16 cellular contexts compared by ENCODE assay signal in genomic region chr4:171266666-171267065, GRCh38.
"Had no signal": no experiment of that assay in that cellular context is flagged by ENCODE, and none has a peak within 500 bp of the region (broad histone marks: within the 10 kb centered on the region; RNA-seq: fewer than 3 reads in every experiment).

No MANE protein-coding gene starts in this region.

- H3K9me3 ChIP-seq: ascending aorta, gastroesophageal sphincter, prostate gland, right lobe of liver had no signal

- H3K4me1 ChIP-seq: ascending aorta, gastroesophageal sphincter, prostate gland, right lobe of liver had no signal

- H3K27ac ChIP-seq: ascending aorta, epithelial cell of prostate, gastroesophageal sphincter, prostate gland, right lobe of liver had no signal

- H3K4me3 ChIP-seq: ascending aorta, gastroesophageal sphincter, lung, prostate gland, right lobe of liver had no signal

- FAIRE-seq: islet of Langerhans had no signal

- H3K27me3 ChIP-seq: ascending aorta, gastroesophageal sphincter, right lobe of liver had no signal

- ATAC-seq: effector memory CD8-positive, alpha-beta T cell; gastroesophageal sphincter; left colon; right lobe of liver; stimulated activated naive CD8-positive, alpha-beta T cell treated with anti-CD3 and anti-CD28 coated beads, Interleukin-15, Interleukin-2, amounts not matched to agents 100 U/mL and 50 U/mL, for 24 hours had no signal

- DNase-seq: activated CD4-positive, CD25-positive, alpha-beta regulatory T cell treated with anti-CD3 and anti-CD28 coated beads, Interleukin-2, amount 50 U/mL, for 72 hours; activated naive CD4-positive, alpha-beta T cell treated with anti-CD3 and anti-CD28 coated beads for 36 hours; dermis blood vessel endothelial cell; effector memory CD8-positive, alpha-beta T cell; left colon; nephron progenitor cell; right lobe of liver; stimulated activated naive CD8-positive, alpha-beta T cell treated with anti-CD3 and anti-CD28 coated beads, Interleukin-15, Interleukin-2, amounts not matched to agents 100 U/mL and 50 U/mL, for 24 hours; T-helper 9 cell; trophoblast cell had no signal

- H3K36me3 ChIP-seq: ascending aorta, gastroesophageal sphincter, prostate gland, right lobe of liver had no signal
